8 cellular contexts compared by ENCODE assay signal in the genomic region with DNA sequence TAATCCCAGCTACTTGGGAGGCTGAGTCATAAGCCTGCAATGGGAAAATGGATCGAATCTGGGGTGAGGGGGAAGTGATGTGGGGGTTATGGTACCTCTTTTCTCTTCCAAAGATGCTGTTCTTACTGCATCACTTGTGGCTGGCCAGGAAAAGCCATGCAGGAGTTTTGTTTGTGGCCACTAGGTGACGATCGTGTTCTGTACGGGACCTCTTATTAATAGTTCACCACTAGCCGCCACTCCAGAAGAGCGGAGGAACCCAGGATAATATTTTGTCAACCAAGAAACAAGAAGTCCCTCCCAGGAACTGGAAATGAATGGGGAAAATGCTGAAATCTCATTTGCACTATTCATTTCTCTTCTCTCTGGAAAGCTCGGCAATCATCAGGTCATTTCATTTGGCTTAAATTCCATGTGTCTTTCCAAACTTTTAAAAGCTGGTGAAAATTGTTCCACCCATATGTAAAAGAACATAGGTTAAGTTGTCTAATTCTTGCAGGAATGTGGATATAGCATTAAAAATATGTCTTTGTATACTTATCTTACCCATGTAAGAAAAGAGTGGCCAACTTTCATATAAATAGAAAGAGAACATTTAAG.
DNase-seq lines count a peak whose midpoint lies in the region; ATAC-seq and TF ChIP-seq lines count a peak whose summit lies in the region.

No MANE protein-coding gene starts in this region.

- in situ Hi-C loops in GM13977 (cut with MboI; ENCODE audit: low pct_unique_long_range_greater_than_20kb, low sequenced_read_pairs, unreplicated experiment), result no loop called here

- DNase-seq in AG08396 (ENCODE audit: low spot score), result peak; percentile 55
- no peak for DNase-seq in GM13977 (ENCODE audit: low spot score)
- DNase-seq in NAMALWA (ENCODE audit: low spot score), result peak; percentile 57
- DNase-seq in SIG-M5 (lab: John Stamatoyannopoulos, UW), result peak; percentile 5
- peak; percentile 91 for DNase-seq in cerebellar cortex (ENCODE audit: low spot score)
- DNase-seq in kidney tubule cell (ENCODE audit: low spot score), result peak; percentile 75
- peak; percentile 11 to 22 for DNase-seq in stimulated activated CD4-positive, alpha-beta T cell treated with anti-CD3 and anti-CD28 coated beads, Interleukin-4, amount 100 ng/mL, for 4 hours

- peak; percentile 91 for ATAC-seq in HG02678 (IDR thresholded peaks at IDR 0.05; ENCODE audit: unreplicated experiment)

- peak; percentile 84 for TF ChIP-seq CTCF in GM13977 (IDR thresholded peaks at IDR 0.05; ENCODE audit: extremely low read depth, insufficient read depth, missing control alignments)
